In genomic region chr10:8014649-8015048, GRCh38 we compare ENCODE assay signal across 7 cellular contexts. TPM values are rescaled to one million over a fixed set of nuclear protein-coding genes. Genes with fewer than 3 reads are reported as not detected.
"Had no signal": no experiment of that assay in that cellular context is flagged by ENCODE, and none has a peak within 500 bp of the region (broad histone marks: within the 10 kb centered on the region; RNA-seq: fewer than 3 reads in every experiment).

No MANE protein-coding gene starts in this region.

- FAIRE-seq: HTR-8/SVneo, K562 had no signal

- DNase-seq: H9, HCEC 1CT, IMR-90, KG1 had no signal

- H3K4me3 ChIP-seq: GM23338, K562 had no signal

- H3K4me2 ChIP-seq: GM23338 had no signal

- H2AFZ ChIP-seq: GM23338 had no signal

RNA-seq across cellular contexts. Expression of gene GATA3, which starts 39.8 kb away (rescaled TPM):
- total RNA-seq: GM23338, IMR-90 had no signal
